ENCODE assay signal across 14 cellular contexts in the genomic region with DNA sequence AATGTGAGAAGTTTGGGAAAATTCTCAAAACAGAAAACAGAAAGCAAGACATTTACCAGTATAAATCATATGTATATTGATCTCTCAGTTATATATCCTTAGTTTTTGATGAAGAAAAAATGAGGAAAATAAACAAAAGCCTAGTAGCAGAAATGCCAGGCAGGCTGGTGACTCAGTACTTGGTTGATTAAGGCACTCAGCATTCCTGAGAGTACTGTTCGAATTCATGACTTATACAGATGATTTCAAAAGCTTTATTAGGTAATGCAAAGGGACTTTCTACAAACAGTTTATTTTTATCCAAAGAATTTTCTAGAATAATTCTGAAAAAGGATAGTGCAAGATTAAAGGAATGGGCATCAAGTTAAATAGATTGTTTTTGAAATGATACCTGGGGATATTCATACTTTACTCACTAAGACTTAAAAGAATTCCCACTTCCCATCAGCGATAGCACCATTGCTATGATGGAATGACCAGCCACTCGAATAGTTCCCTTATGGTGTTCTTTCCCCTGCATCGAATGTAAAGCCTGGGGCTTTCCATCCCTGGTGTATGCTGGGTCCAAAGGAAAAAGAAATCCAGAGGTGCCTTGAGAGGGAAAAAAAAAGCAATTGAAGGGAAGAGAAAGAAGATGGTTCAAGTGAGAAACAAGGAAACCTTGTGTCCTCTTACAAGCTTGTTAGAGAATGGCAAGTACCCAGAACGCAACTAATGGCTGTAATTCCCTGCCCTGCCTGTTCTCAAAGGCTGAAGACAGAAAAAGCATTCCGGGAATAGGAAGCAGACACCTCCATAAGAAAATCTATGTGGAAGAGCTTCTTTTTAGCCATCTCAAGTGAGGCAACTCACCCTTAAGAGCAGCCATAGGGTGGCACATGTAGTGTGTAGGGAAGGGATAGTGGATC.
DNase-seq lines count a peak whose midpoint lies in the region; ATAC-seq and TF ChIP-seq lines count a peak whose summit lies in the region.
"Had no signal": no experiment of that assay in that cellular context is flagged by ENCODE, and none has a peak within 500 bp of the region (broad histone marks: within the 10 kb centered on the region; RNA-seq: fewer than 3 reads in every experiment).

No MANE protein-coding gene starts in this region.

- H3K4me1 Mint-ChIP-seq in Calu3 (ENCODE audit: low read depth, unreplicated experiment) = peaks cover 21% of the 10 kb centered on the region
- H3K4me1 Mint-ChIP-seq: activated naive CD8-positive, alpha-beta T cell treated with anti-CD3 and anti-CD28 coated beads for 36 hours; CD4-positive, CD25-positive, alpha-beta regulatory T cell; IgD-negative memory B cell had no signal

- no peaks in the 10 kb centered on the region for H3K9me2 ChIP-seq in neural cell (ENCODE audit: insufficient read depth, low read length)

- H3K79me2 ChIP-seq in neural cell (replicated peaks; ENCODE audit: insufficient read depth, low read length) = no peaks in the 10 kb centered on the region

- H3K4me3 Mint-ChIP-seq in Calu3 (ENCODE audit: low read depth, unreplicated experiment) = no peak overlapping the region
- H3K4me3 Mint-ChIP-seq: activated naive CD8-positive, alpha-beta T cell treated with anti-CD3 and anti-CD28 coated beads for 36 hours; CD4-positive, CD25-positive, alpha-beta regulatory T cell; IgD-negative memory B cell had no signal

- H3K4me2 ChIP-seq in neural cell (ENCODE audit: low read length) = no peak overlapping the region

- no peak overlapping the region for H2AFZ ChIP-seq in neural cell (ENCODE audit: low read depth, low read length)

- H4K20me1 ChIP-seq in neural cell (ENCODE audit: insufficient read depth) = no peaks in the 10 kb centered on the region

- H3K27ac Mint-ChIP-seq in Calu3 (ENCODE audit: unreplicated experiment) = peak overlapping the region; percentile 36
- H3K27ac Mint-ChIP-seq: activated naive CD8-positive, alpha-beta T cell treated with anti-CD3 and anti-CD28 coated beads for 36 hours; CD4-positive, CD25-positive, alpha-beta regulatory T cell; IgD-negative memory B cell had no signal

- H3K4me3 ChIP-seq in neural cell (ENCODE audit: low read length) = no peak overlapping the region
- no peak overlapping the region for H3K4me3 ChIP-seq in suprapubic skin
- H3K4me3 ChIP-seq: spleen had no signal

- ATAC-seq in GM19467 (IDR thresholded peaks at IDR 0.05; ENCODE audit: unreplicated experiment) = no peak

- TF ChIP-seq CTCF in Calu3 (IDR thresholded peaks at IDR 0.05; ENCODE audit: unreplicated experiment) = no peak
- TF ChIP-seq CTCF in neural cell (IDR thresholded peaks at IDR 0.05; ENCODE audit: poor library complexity, severe bottlenecking) = no peak
- no peak for TF ChIP-seq CTCF in GM13976 (IDR thresholded peaks at IDR 0.05; ENCODE audit: borderline replicate concordance, control extremely low read depth, extremely low read depth, insufficient read depth, missing control alignments)
- TF ChIP-seq CTCF in suprapubic skin (IDR thresholded peaks at IDR 0.05) = no peak

- in situ Hi-C loops in GM13976 (cut with MboI; ENCODE audit: low sequenced_read_pairs, unreplicated experiment) = no loop called here

- 79% methylated on average over 6 of the region's 6 CpGs for WGBS in suprapubic skin

- no peak overlapping the region for H3K9ac ChIP-seq in neural cell (ENCODE audit: low read length)

- H3K27me3 ChIP-seq in neural cell (ENCODE audit: insufficient read depth, low read depth, low read length) (no peaks in the 10 kb centered on the region), suprapubic skin (no peaks in the 10 kb centered on the region)

- no TSS peak for BruUV-seq in Calu3 (replicated peaks; lab: Mats Ljungman, UMichigan)

- no peak for TF ChIP-seq RAD21 in neural cell (conservative IDR thresholded peaks at IDR 0.05)

- no peaks in the 10 kb centered on the region for H3K9me3 Mint-ChIP-seq in Calu3 (ENCODE audit: low read depth, unreplicated experiment)
- H3K9me3 Mint-ChIP-seq: IgD-negative memory B cell had no signal

- no peak for TF ChIP-seq POLR2A in suprapubic skin (IDR thresholded peaks at IDR 0.05)

- intact Hi-C loops in Calu3 (cut with micrococcal nuclease; ENCODE audit: unreplicated experiment) = no loop called here

- H3F3A ChIP-seq in neural cell (ENCODE audit: insufficient read depth, low read length, poor library complexity, severe bottlenecking) = no peaks in the 10 kb centered on the region

- H3K27ac ChIP-seq in epithelial cell of prostate (no peak overlapping the region), neural cell (ENCODE audit: low read length) (peak overlapping the region; percentile 76), suprapubic skin (no peak overlapping the region)
- H3K27ac ChIP-seq: spleen had no signal

- CTCF ChIA-PET in Calu3 (lab: Charles Lee) = interaction anchor here (0.7 kb wide), 1 partner anchor 130 kb away, joined by 5 read pairs; no protein-coding TSS in a partner anchor

- TF ChIP-seq EP300 in neural cell (conservative IDR thresholded peaks at IDR 0.05; ENCODE audit: poor library complexity, severe bottlenecking) (no peak), suprapubic skin (IDR thresholded peaks at IDR 0.05) (no peak)

- peak; percentile 9 for DNase-seq in Calu3
- peak; percentile 34 for DNase-seq in RKO (ENCODE audit: low spot score)
- peak; percentile 37 for DNase-seq in epithelial cell of prostate (ENCODE audit: low read depth, low spot score)
- no peak for DNase-seq in GM13976 (ENCODE audit: low spot score)
- no peak for DNase-seq in occipital lobe (lab: John Stamatoyannopoulos, UW)
- DNase-seq in suprapubic skin (ENCODE audit: low spot score in 2 of 2) = no peak
- DNase-seq: activated CD8-positive, alpha-beta memory T cell treated with anti-CD3 and anti-CD28 coated beads for 24 hours; activated naive CD8-positive, alpha-beta T cell treated with anti-CD3 and anti-CD28 coated beads for 36 hours; CD4-positive, CD25-positive, alpha-beta regulatory T cell; NCI-H187; spleen had no signal

- H3K9me3 ChIP-seq in neural cell (ENCODE audit: low read length) (no peaks in the 10 kb centered on the region), suprapubic skin (no peaks in the 10 kb centered on the region)
- H3K9me3 ChIP-seq: spleen had no signal

- no peaks in the 10 kb centered on the region for H3K27me3 Mint-ChIP-seq in Calu3 (ENCODE audit: unreplicated experiment)
- H3K27me3 Mint-ChIP-seq: CD4-positive, CD25-positive, alpha-beta regulatory T cell had no signal

- H3K4me1 ChIP-seq in suprapubic skin = no peaks in the 10 kb centered on the region
- H3K4me1 ChIP-seq: spleen had no signal

- H3K36me3 Mint-ChIP-seq in Calu3 (ENCODE audit: insufficient read depth, unreplicated experiment) = no peaks in the 10 kb centered on the region
- H3K36me3 Mint-ChIP-seq: activated naive CD8-positive, alpha-beta T cell treated with anti-CD3 and anti-CD28 coated beads for 36 hours; CD4-positive, CD25-positive, alpha-beta regulatory T cell; IgD-negative memory B cell had no signal

- H3K36me3 ChIP-seq in neural cell (ENCODE audit: insufficient read depth, low read length) (no peaks in the 10 kb centered on the region), suprapubic skin (no peaks in the 10 kb centered on the region)
- H3K36me3 ChIP-seq: spleen had no signal

TF ChIP-seq in neural cell, 6 proteins besides CTCF, POLR2A, EP300 and RAD21:
- no peak for TF ChIP-seq TAF1 (IDR thresholded peaks at IDR 0.05; ENCODE audit: low read depth)
- TF ChIP-seq MXI1 (conservative IDR thresholded peaks at IDR 0.05; ENCODE audit: poor library complexity, severe bottlenecking) = no peak
- TF ChIP-seq SMC3 (conservative IDR thresholded peaks at IDR 0.05; ENCODE audit: poor library complexity) = no peak
- TF ChIP-seq, protein P1, sequence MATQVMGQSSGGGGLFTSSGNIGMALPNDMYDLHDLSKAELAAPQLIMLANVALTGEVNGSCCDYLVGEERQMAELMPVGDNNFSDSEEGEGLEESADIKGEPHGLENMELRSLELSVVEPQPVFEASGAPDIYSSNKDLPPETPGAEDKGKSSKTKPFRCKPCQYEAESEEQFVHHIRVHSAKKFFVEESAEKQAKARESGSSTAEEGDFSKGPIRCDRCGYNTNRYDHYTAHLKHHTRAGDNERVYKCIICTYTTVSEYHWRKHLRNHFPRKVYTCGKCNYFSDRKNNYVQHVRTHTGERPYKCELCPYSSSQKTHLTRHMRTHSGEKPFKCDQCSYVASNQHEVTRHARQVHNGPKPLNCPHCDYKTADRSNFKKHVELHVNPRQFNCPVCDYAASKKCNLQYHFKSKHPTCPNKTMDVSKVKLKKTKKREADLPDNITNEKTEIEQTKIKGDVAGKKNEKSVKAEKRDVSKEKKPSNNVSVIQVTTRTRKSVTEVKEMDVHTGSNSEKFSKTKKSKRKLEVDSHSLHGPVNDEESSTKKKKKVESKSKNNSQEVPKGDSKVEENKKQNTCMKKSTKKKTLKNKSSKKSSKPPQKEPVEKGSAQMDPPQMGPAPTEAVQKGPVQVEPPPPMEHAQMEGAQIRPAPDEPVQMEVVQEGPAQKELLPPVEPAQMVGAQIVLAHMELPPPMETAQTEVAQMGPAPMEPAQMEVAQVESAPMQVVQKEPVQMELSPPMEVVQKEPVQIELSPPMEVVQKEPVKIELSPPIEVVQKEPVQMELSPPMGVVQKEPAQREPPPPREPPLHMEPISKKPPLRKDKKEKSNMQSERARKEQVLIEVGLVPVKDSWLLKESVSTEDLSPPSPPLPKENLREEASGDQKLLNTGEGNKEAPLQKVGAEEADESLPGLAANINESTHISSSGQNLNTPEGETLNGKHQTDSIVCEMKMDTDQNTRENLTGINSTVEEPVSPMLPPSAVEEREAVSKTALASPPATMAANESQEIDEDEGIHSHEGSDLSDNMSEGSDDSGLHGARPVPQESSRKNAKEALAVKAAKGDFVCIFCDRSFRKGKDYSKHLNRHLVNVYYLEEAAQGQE (IDR thresholded peaks at IDR 0.05; ENCODE audit: borderline replicate concordance) = no peak
- TF ChIP-seq EZH2 (IDR thresholded peaks at IDR 0.05; ENCODE audit: borderline replicate concordance, insufficient read depth, low read length, poor library complexity, severe bottlenecking) = no peak
- no peak for TF ChIP-seq POLR2AphosphoS5 (IDR thresholded peaks at IDR 0.05)

Comparison
In these comparisons a context has a peak if more than half of its experiments do, and no peak if none do; other contexts are left out.
1. DNase-seq: peak in Calu3 (single experiment), RKO (single experiment) and epithelial cell of prostate (single experiment); none in GM13976 (single experiment), occipital lobe (single experiment) and suprapubic skin (0 of 2).